In genomic region chr14:95255013-95255412, GRCh38 we compare ENCODE assay signal across 11 cellular contexts.
DNase-seq lines count a peak whose midpoint lies in the region; ATAC-seq and TF ChIP-seq lines count a peak whose summit lies in the region.
"Had no signal": no experiment of that assay in that cellular context is flagged by ENCODE, and none has a peak within 500 bp of the region (broad histone marks: within the 10 kb centered on the region; RNA-seq: fewer than 3 reads in every experiment).

No MANE protein-coding gene starts in this region.

- ATAC-seq in GM19438 (IDR thresholded peaks at IDR 0.05; ENCODE audit: low read depth, unreplicated experiment) (peak; percentile 42), HG03025 (IDR thresholded peaks at IDR 0.05; ENCODE audit: low FRiP score, unreplicated experiment) (peak; percentile 59), Panc1 (no peak)
- ATAC-seq: naive thymus-derived CD8-positive, alpha-beta T cell had no signal

- no peak for DNase-seq in Panc1 (ENCODE audit: low read depth, low spot score)
- DNase-seq in neural crest cell (ENCODE audit: low read depth, low spot score), result no peak
- no peak for DNase-seq in DMS153 treated with DMSO at 0.1 percent for 48 hours (lab: John Stamatoyannopoulos, UW; ENCODE audit: unreplicated experiment)
- DNase-seq in BE2C, result no peak
- DNase-seq in tibial artery, result no peak
- DNase-seq: activated naive CD8-positive, alpha-beta T cell treated with anti-CD3 and anti-CD28 coated beads, Interleukin-2, amount 10 ng/mL, durations not matched to agents 7 days and 5 days; immature natural killer cell; naive thymus-derived CD8-positive, alpha-beta T cell had no signal

- no peaks in the 10 kb centered on the region for H3K36me3 ChIP-seq in Panc1 (ENCODE audit: control insufficient read depth, insufficient read depth, low read length)
- H3K36me3 ChIP-seq in BE2C, result no peaks in the 10 kb centered on the region
- no peaks in the 10 kb centered on the region for H3K36me3 ChIP-seq in tibial artery

- no peaks in the 10 kb centered on the region for H3K9me3 ChIP-seq in Panc1 (ENCODE audit: control insufficient read depth, insufficient read depth, low read depth, low read length)
- H3K9me3 ChIP-seq in BE2C, result no peaks in the 10 kb centered on the region
- no peaks in the 10 kb centered on the region for H3K9me3 ChIP-seq in tibial artery

- no peaks in the 10 kb centered on the region for H3K27me3 ChIP-seq in Panc1 (ENCODE audit: control insufficient read depth, insufficient read depth, low read length)
- H3K27me3 ChIP-seq in BE2C, result no peaks in the 10 kb centered on the region
- no peaks in the 10 kb centered on the region for H3K27me3 ChIP-seq in tibial artery

- TF ChIP-seq CTCF in Panc1 (IDR thresholded peaks at IDR 0.05) (no peak), neural crest cell (conservative IDR thresholded peaks at IDR 0.05) (no peak), BE2C (IDR thresholded peaks at IDR 0.05; ENCODE audit: low read depth, low read length) (no peak), tibial artery (IDR thresholded peaks at IDR 0.05) (no peak)

- intact Hi-C loops in Panc1 (cut with micrococcal nuclease; ENCODE audit: unreplicated experiment), result no loop called here
- intact Hi-C loops in tibial artery (cut with DNase I; ENCODE audit: low total_unique reads), result no loop called here

- CTCF ChIA-PET in Panc1 (lab: Charles Lee), result no interaction called here

- H3K4me3 ChIP-seq in Panc1 (ENCODE audit: low read depth in 2 of 2, low read length in 2 of 2), result no peak overlapping the region
- no peak overlapping the region for H3K4me3 ChIP-seq in BE2C (ENCODE audit: low read depth, low read length)
- H3K4me3 ChIP-seq in tibial artery, result no peak overlapping the region
- H3K4me3 ChIP-seq: skin epidermis had no signal

- no peaks in the 10 kb centered on the region for H3K36me3 Mint-ChIP-seq in neural crest cell (ENCODE audit: low read depth)
- H3K36me3 Mint-ChIP-seq: activated naive CD8-positive, alpha-beta T cell treated with anti-CD3 and anti-CD28 coated beads, Interleukin-2, amount 10 ng/mL, durations not matched to agents 7 days and 5 days; immature natural killer cell; naive thymus-derived CD8-positive, alpha-beta T cell had no signal

- peak overlapping the region; percentile 20; the same call in 1 of the 2 replicates for H3K27ac ChIP-seq in Panc1 (ENCODE audit: low read length)
- H3K27ac ChIP-seq in tibial artery, result no peak overlapping the region

- H3K4me1 Mint-ChIP-seq in neural crest cell, result peaks cover 52% of the 10 kb centered on the region
- H3K4me1 Mint-ChIP-seq: activated naive CD8-positive, alpha-beta T cell treated with anti-CD3 and anti-CD28 coated beads, Interleukin-2, amount 10 ng/mL, durations not matched to agents 7 days and 5 days; immature natural killer cell had no signal

- in situ Hi-C loops in Panc1 (cut with HindIII; ENCODE audit: low pct_unique_long_range_greater_than_20kb, low sequenced_read_pairs), result no loop called here

- H3K27ac Mint-ChIP-seq in neural crest cell (ENCODE audit: unreplicated experiment), result no peak overlapping the region
- H3K27ac Mint-ChIP-seq: activated naive CD8-positive, alpha-beta T cell treated with anti-CD3 and anti-CD28 coated beads, Interleukin-2, amount 10 ng/mL, durations not matched to agents 7 days and 5 days; immature natural killer cell; naive thymus-derived CD8-positive, alpha-beta T cell had no signal

- H3K9me3 Mint-ChIP-seq in neural crest cell, result no peaks in the 10 kb centered on the region
- H3K9me3 Mint-ChIP-seq: activated naive CD8-positive, alpha-beta T cell treated with anti-CD3 and anti-CD28 coated beads, Interleukin-2, amount 10 ng/mL, durations not matched to agents 7 days and 5 days; immature natural killer cell; naive thymus-derived CD8-positive, alpha-beta T cell had no signal

- BruUV-seq in Panc1 (replicated peaks; lab: Mats Ljungman, UMichigan), result no TSS peak

- POLR2A ChIA-PET in Panc1 (lab: Charles Lee), result no interaction called here

- no peaks in the 10 kb centered on the region for H3K27me3 Mint-ChIP-seq in neural crest cell (ENCODE audit: low read depth)

- H3K4me3 Mint-ChIP-seq in neural crest cell, result peak overlapping the region; percentile 23
- H3K4me3 Mint-ChIP-seq: activated naive CD8-positive, alpha-beta T cell treated with anti-CD3 and anti-CD28 coated beads, Interleukin-2, amount 10 ng/mL, durations not matched to agents 7 days and 5 days; immature natural killer cell; naive thymus-derived CD8-positive, alpha-beta T cell had no signal

- H3K4me1 ChIP-seq in Panc1 (ENCODE audit: control insufficient read depth, insufficient read depth, low read length) (peaks cover 35% of the 10 kb centered on the region), BE2C (0 out of 2 replicates have a peak, but pooled peaks cover 4% of the 10 kb centered on the region), tibial artery (peaks cover 0 to 8% (median 0%) of the 10 kb centered on the region in 4 donors)
